Comparison of ENCODE assay signal across 8 cellular contexts in the genomic region with DNA sequence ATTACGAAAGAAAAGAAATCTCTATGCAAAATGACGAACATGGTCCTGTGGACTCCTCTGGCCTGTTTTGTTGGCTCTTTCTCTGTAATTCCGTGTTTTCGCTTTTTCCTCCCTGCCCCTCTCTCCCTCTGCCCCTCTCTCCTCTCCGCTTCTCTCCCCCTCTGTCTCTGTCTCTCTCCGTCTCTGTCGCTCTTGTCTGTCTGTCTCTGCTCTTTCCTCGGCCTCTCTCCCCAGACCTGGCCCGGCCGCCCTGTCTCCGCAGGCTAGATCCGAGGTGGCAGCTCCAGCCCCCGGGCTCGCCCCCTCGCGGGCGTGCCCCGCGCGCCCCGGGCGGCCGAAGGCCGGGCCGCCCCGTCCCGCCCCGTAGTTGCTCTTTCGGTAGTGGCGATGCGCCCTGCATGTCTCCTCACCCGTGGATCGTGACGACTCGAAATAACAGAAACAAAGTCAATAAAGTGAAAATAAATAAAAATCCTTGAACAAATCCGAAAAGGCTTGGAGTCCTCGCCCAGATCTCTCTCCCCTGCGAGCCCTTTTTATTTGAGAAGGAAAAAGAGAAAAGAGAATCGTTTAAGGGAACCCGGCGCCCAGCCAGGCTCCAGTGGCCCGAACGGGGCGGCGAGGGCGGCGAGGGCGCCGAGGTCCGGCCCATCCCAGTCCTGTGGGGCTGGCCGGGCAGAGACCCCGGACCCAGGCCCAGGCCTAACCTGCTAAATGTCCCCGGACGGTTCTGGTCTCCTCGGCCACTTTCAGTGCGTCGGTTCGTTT.
DNase-seq lines count a peak whose midpoint lies in the region; ATAC-seq, FAIRE-seq and TF ChIP-seq lines count a peak whose summit lies in the region.

No MANE protein-coding gene starts in this region.

- peaks cover 19% of the 10 kb centered on the region for H3K4me1 Mint-ChIP-seq in activated naive CD4-positive, alpha-beta T cell treated with anti-CD3 and anti-CD28 coated beads for 36 hours (ENCODE audit: low read depth)
- peaks cover 4% of the 10 kb centered on the region for H3K4me1 Mint-ChIP-seq in astrocyte (ENCODE audit: low read depth, unreplicated experiment)

- intact Hi-C loops in activated naive CD4-positive, alpha-beta T cell treated with anti-CD3 and anti-CD28 coated beads for 36 hours (cut with micrococcal nuclease): loop anchor here (2.0 to 5.0 kb wide), 4 partner anchors 43 to 183 kb away; no protein-coding TSS in a partner anchor
- intact Hi-C loops in head of caudate nucleus (cut with DNase I): no loop called here

- no peaks in the 10 kb centered on the region for H3K79me1 ChIP-seq in mesenchymal stem cell (replicated peaks; ENCODE audit: low read length, poor library complexity, severe bottlenecking)

- H3K27ac Mint-ChIP-seq in activated naive CD4-positive, alpha-beta T cell treated with anti-CD3 and anti-CD28 coated beads for 36 hours: no peak overlapping the region
- H3K27ac Mint-ChIP-seq in astrocyte (ENCODE audit: unreplicated experiment): no peak overlapping the region

- TF ChIP-seq CTCF in astrocyte (IDR thresholded peaks at IDR 0.05; ENCODE audit: insufficient read depth, low read depth, low read length) (no peak), upper lobe of left lung (IDR thresholded peaks at IDR 0.05) (no peak)

- 6% methylated on average over 53 of the region's 58 CpGs for WGBS in mesenchymal stem cell
- WGBS in upper lobe of left lung, 2 donors: 5 to 7% methylated on average over 58 of the region's 58 CpGs

- H3K23ac ChIP-seq in mesenchymal stem cell (ENCODE audit: low read length in 2 of 2): no peak overlapping the region

- H3K4me2 ChIP-seq in astrocyte (ENCODE audit: low read length) (peak overlapping the region; percentile 79), mesenchymal stem cell (ENCODE audit: low read length, poor library complexity, severe bottlenecking) (peak overlapping the region; percentile 43)

- no peak for TF ChIP-seq POLR2A in upper lobe of left lung (IDR thresholded peaks at IDR 0.05)

- H3K18ac ChIP-seq in mesenchymal stem cell (ENCODE audit: low read depth in 1 of 2, low read length in 2 of 2): no peak overlapping the region

- H3K9me3 ChIP-seq in astrocyte (ENCODE audit: insufficient read depth, low read depth, low read length): peaks cover 4% of the 10 kb centered on the region
- H3K9me3 ChIP-seq in mesenchymal stem cell (ENCODE audit: control insufficient read depth, low read length): no peaks in the 10 kb centered on the region
- H3K9me3 ChIP-seq in upper lobe of left lung: no peaks in the 10 kb centered on the region

- H2BK120ac ChIP-seq in mesenchymal stem cell (ENCODE audit: low read depth, low read length): no peak overlapping the region

- H3K27me3 ChIP-seq in astrocyte (ENCODE audit: insufficient read depth, low read length) (peaks cover 87% of the 10 kb centered on the region), mesenchymal stem cell (ENCODE audit: control insufficient read depth in 1 of 2, insufficient read depth in 1 of 2, low read length in 2 of 2) (peaks cover 92 to 96% of the 10 kb centered on the region in 2 experiments), upper lobe of left lung (peaks cover 0 to 61% (median 37%) of the 10 kb centered on the region in 4 donors)

- no peak overlapping the region for H3K14ac ChIP-seq in mesenchymal stem cell (ENCODE audit: low read length in 2 of 2)

- H3K9me3 Mint-ChIP-seq in activated naive CD4-positive, alpha-beta T cell treated with anti-CD3 and anti-CD28 coated beads for 36 hours: no peaks in the 10 kb centered on the region
- H3K9me3 Mint-ChIP-seq in astrocyte (ENCODE audit: unreplicated experiment): peaks cover 11% of the 10 kb centered on the region

- H3K9ac ChIP-seq in astrocyte (ENCODE audit: low read length) (no peak overlapping the region), mesenchymal stem cell (ENCODE audit: low read length) (no peak overlapping the region)

- H3K4me1 ChIP-seq in astrocyte (ENCODE audit: insufficient read depth, low read length) (peaks cover 9% of the 10 kb centered on the region), mesenchymal stem cell (ENCODE audit: control insufficient read depth, insufficient read depth, low read depth, low read length) (peaks cover 28% of the 10 kb centered on the region), upper lobe of left lung (peaks cover 37 to 44% (median 38%) of the 10 kb centered on the region in 4 donors)

- CTCF ChIA-PET in activated naive CD4-positive, alpha-beta T cell treated with anti-CD3 and anti-CD28 coated beads for 36 hours (lab: Charles Lee): interaction anchor here (1.2 kb wide), 1 partner anchor 86 kb away, joined by 4 read pairs; no protein-coding TSS in a partner anchor

- H3K27ac ChIP-seq in astrocyte (ENCODE audit: low read depth, low read length) (no peak overlapping the region), mesenchymal stem cell (ENCODE audit: low read length, poor library complexity, severe bottlenecking) (no peak overlapping the region), upper lobe of left lung (no peak overlapping the region)

- no peak overlapping the region for H4K91ac ChIP-seq in mesenchymal stem cell (ENCODE audit: low read length)

- no peak overlapping the region for H2BK5ac ChIP-seq in mesenchymal stem cell (ENCODE audit: low read depth, low read length, poor library complexity, severe bottlenecking)

- H3K36me3 Mint-ChIP-seq in activated naive CD4-positive, alpha-beta T cell treated with anti-CD3 and anti-CD28 coated beads for 36 hours (ENCODE audit: low read depth): no peaks in the 10 kb centered on the region
- H3K36me3 Mint-ChIP-seq in astrocyte (ENCODE audit: low read depth, unreplicated experiment): peaks cover 3% of the 10 kb centered on the region

- H2BK12ac ChIP-seq in mesenchymal stem cell (ENCODE audit: low read length in 2 of 2): no peak overlapping the region

- peak overlapping the region; percentile 5 for H3K4me3 ChIP-seq in astrocyte (ENCODE audit: insufficient read depth, low read depth, low read length)
- H3K4me3 ChIP-seq in mesenchymal stem cell (ENCODE audit: insufficient read depth in 1 of 2, low read depth in 1 of 2, low read length in 2 of 2): peak overlapping the region in 1 of 2 experiments; percentile 69
- H3K4me3 ChIP-seq in upper lobe of left lung: peak overlapping the region in 3 of 4 donors; percentile 27 to 50 (median 40)

- peaks cover 70% of the 10 kb centered on the region for H3K27me3 Mint-ChIP-seq in activated naive CD4-positive, alpha-beta T cell treated with anti-CD3 and anti-CD28 coated beads for 36 hours (ENCODE audit: low read depth)
- H3K27me3 Mint-ChIP-seq in astrocyte (ENCODE audit: low read depth, unreplicated experiment): peaks cover 86% of the 10 kb centered on the region

- no peaks in the 10 kb centered on the region for H3K79me2 ChIP-seq in astrocyte (ENCODE audit: insufficient read depth, low read length)

- no peak overlapping the region for H3K4ac ChIP-seq in mesenchymal stem cell (ENCODE audit: low read depth in 1 of 2, low read length in 2 of 2)

- H2AFZ ChIP-seq in astrocyte (ENCODE audit: low read depth, low read length): peak overlapping the region; percentile 47
- H2AFZ ChIP-seq in mesenchymal stem cell (ENCODE audit: low read depth, low read length): no peak overlapping the region

- no peaks in the 10 kb centered on the region for H4K20me1 ChIP-seq in astrocyte (ENCODE audit: insufficient read depth, low read length)

- peak in 1 of 2 donors; percentile 38 for ATAC-seq in upper lobe of left lung (ENCODE audit: low FRiP score in 2 of 2)

- no peak for DNase-seq in activated naive CD4-positive, alpha-beta T cell treated with anti-CD3 and anti-CD28 coated beads for 36 hours
- DNase-seq in activated naive CD4-positive, alpha-beta T cell (lab: John Stamatoyannopoulos, UW): no peak
- DNase-seq in astrocyte (ENCODE audit: low read depth) (no peak), mesenchymal stem cell (no peak), upper lobe of left lung (peak in 1 of 2 donors; percentile 79), head of caudate nucleus (no peak), HK-2 (ENCODE audit: unreplicated experiment) (no peak), DMS153 (lab: John Stamatoyannopoulos, UW) (no peak)

- no peak overlapping the region for H4K8ac ChIP-seq in mesenchymal stem cell (ENCODE audit: low read length)

- H3K36me3 ChIP-seq in astrocyte (ENCODE audit: insufficient read depth, low read length): no peaks in the 10 kb centered on the region
- H3K36me3 ChIP-seq in mesenchymal stem cell (ENCODE audit: control insufficient read depth in 1 of 2, insufficient read depth in 2 of 2, low read depth in 1 of 2, low read length in 2 of 2): no peaks in the 10 kb centered on the region
- no peaks in the 10 kb centered on the region for H3K36me3 ChIP-seq in upper lobe of left lung

- H3K4me3 Mint-ChIP-seq in activated naive CD4-positive, alpha-beta T cell treated with anti-CD3 and anti-CD28 coated beads for 36 hours: peak overlapping the region; percentile 66
- no peak overlapping the region for H3K4me3 Mint-ChIP-seq in astrocyte (ENCODE audit: unreplicated experiment)

- no peak for FAIRE-seq in astrocyte (lab: Jason Lieb, UNC)

- H2BK15ac ChIP-seq in mesenchymal stem cell (ENCODE audit: low read depth, poor library complexity, severe bottlenecking): no peak overlapping the region

- TF ChIP-seq EP300 in upper lobe of left lung (IDR thresholded peaks at IDR 0.05): no peak

- H2AK5ac ChIP-seq in mesenchymal stem cell (ENCODE audit: low read length, severe bottlenecking): no peak overlapping the region
